ENCODE assay signal across 21 cellular contexts in the genomic region with DNA sequence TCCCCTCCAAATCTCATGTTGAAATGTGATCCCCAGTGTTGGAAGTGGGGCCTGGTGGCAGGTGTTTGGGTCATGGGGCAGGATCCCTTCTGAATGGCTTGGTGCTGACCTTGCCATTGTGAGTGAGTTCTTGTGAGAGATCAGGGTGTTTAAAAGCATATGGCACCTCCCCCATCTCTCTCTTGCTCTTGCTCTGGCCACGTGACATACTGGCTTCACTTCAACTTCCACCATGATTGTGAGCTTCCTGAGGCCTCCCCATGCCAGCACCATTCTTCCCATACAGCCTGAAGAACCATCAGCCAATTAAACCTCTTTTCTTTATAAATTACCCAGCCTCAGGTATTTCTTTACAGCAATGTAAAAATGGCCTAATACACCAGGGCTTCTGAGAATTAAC.
DNase-seq lines count a peak whose midpoint lies in the region; ATAC-seq and TF ChIP-seq lines count a peak whose summit lies in the region.
"Had no signal": no experiment of that assay in that cellular context is flagged by ENCODE, and none has a peak within 500 bp of the region (broad histone marks: within the 10 kb centered on the region; RNA-seq: fewer than 3 reads in every experiment).

No MANE protein-coding gene starts in this region.

- no peaks in the 10 kb centered on the region for H3K9me3 ChIP-seq in H9 (ENCODE audit: control insufficient read depth, low read depth, low read length)
- H3K9me3 ChIP-seq in endodermal cell (ENCODE audit: control insufficient read depth, low read length): peaks cover 6% of the 10 kb centered on the region
- no peaks in the 10 kb centered on the region for H3K9me3 ChIP-seq in transverse colon
- H3K9me3 ChIP-seq: BE2C, BLaER1 had no signal

- no peak overlapping the region for H3K14ac ChIP-seq in H9 (ENCODE audit: insufficient read depth, low read length)

- H4K91ac ChIP-seq in H9 (ENCODE audit: insufficient read length, low read depth, low read length): no peak overlapping the region

- H2AFZ ChIP-seq in H9 (ENCODE audit: low read length): no peak overlapping the region

- H2AK5ac ChIP-seq in H9 (ENCODE audit: insufficient read length, low read length) (no peak overlapping the region), mesendoderm (ENCODE audit: low read length) (peak overlapping the region; percentile 68)

- no peaks in the 10 kb centered on the region for H4K20me1 ChIP-seq in H9 (ENCODE audit: control insufficient read depth, insufficient read depth, insufficient read length)
- H4K20me1 ChIP-seq: BLaER1 had no signal

- H3K18ac ChIP-seq in H9 (ENCODE audit: insufficient read length, low read depth, low read length) (no peak overlapping the region), mesendoderm (ENCODE audit: low read length) (peak overlapping the region; percentile 12)

- no peak overlapping the region for H3K56ac ChIP-seq in H9 (ENCODE audit: insufficient read length, low read depth, low read length)
- H3K56ac ChIP-seq in mesendoderm (ENCODE audit: low read length): peak overlapping the region; percentile 67

- H2BK5ac ChIP-seq in H9 (ENCODE audit: insufficient read length, low read length) (no peak overlapping the region), mesendoderm (ENCODE audit: low read length) (peak overlapping the region; percentile 54)

- H2BK12ac ChIP-seq in H9 (ENCODE audit: insufficient read length, low read depth, low read length): no peak overlapping the region

- H2BK120ac ChIP-seq in H9 (ENCODE audit: low read depth, low read length, poor library complexity, severe bottlenecking) (no peak overlapping the region), mesendoderm (ENCODE audit: low read depth, low read length) (no peak overlapping the region)

- WGBS in H9 (ENCODE audit: extremely low coverage, insufficient read length, low lambda C conversion rate): no CpG with 5 or more reads among the region's 1 CpG
- 83 to 100% methylated on average over 1 of the region's 1 CpG for WGBS in endodermal cell (ENCODE audit: insufficient coverage in 1 of 2, insufficient read length in 1 of 2), 2 experiments
- WGBS in mesendoderm (ENCODE audit: extremely low coverage, insufficient coverage, low lambda C conversion rate): no CpG with 5 or more reads among the region's 1 CpG
- WGBS in transverse colon (ENCODE audit: low coverage in 1 of 2), 2 donors: 22 to 29% methylated on average over 1 of the region's 1 CpG

- H3K36me3 ChIP-seq in endodermal cell (ENCODE audit: control insufficient read depth, insufficient read depth, low read length) (no peaks in the 10 kb centered on the region), mesendoderm (ENCODE audit: control insufficient read depth, insufficient read depth, low read length) (no peaks in the 10 kb centered on the region), transverse colon (no peaks in the 10 kb centered on the region)
- H3K36me3 ChIP-seq: BE2C, BLaER1 had no signal

- ATAC-seq in WTC11: no peak
- no peak for ATAC-seq in GM21737 (IDR thresholded peaks at IDR 0.05; ENCODE audit: unreplicated experiment)

- H3K4me3 Mint-ChIP-seq in H9 (no peak overlapping the region), WTC11 (no peak overlapping the region), endodermal cell (no peak overlapping the region)
- H3K4me3 Mint-ChIP-seq: CD14-positive monocyte; CD4-positive, alpha-beta memory T cell; CD4-positive, CD25-positive, alpha-beta regulatory T cell; CD8-positive, alpha-beta memory T cell had no signal

- H3K4ac ChIP-seq in H9 (ENCODE audit: low read depth, low read length) (no peak overlapping the region), mesendoderm (ENCODE audit: low read depth, low read length) (peak overlapping the region; percentile 82)

- TF ChIP-seq CTCF in H9 (conservative IDR thresholded peaks at IDR 0.05) (no peak), WTC11 (IDR thresholded peaks at IDR 0.05) (no peak), endodermal cell (conservative IDR thresholded peaks at IDR 0.05) (no peak), transverse colon (IDR thresholded peaks at IDR 0.05) (no peak)

- intact Hi-C loops in transverse colon (cut with DNase I; ENCODE audit: low total_unique reads): no loop called here

- POLR2A ChIA-PET in WTC11 (lab: Charles Lee): interaction anchor here (0.5 kb wide), 1 partner anchor 141 kb away, joined by 4 read pairs; no protein-coding TSS in a partner anchor

- H4K5ac ChIP-seq in H9 (ENCODE audit: insufficient read length, low read depth, low read length) (no peak overlapping the region), mesendoderm (ENCODE audit: low read length) (no peak overlapping the region)

- H3K36me3 Mint-ChIP-seq in H9 (ENCODE audit: insufficient read depth in 1 of 3, low read depth in 3 of 3) (no peaks in the 10 kb centered on the region; a peak in 1 of 7 replicates), WTC11 (peaks cover 18% of the 10 kb centered on the region), endodermal cell (ENCODE audit: low read depth) (peaks cover 24% of the 10 kb centered on the region)
- H3K36me3 Mint-ChIP-seq: CD14-positive monocyte; CD4-positive, alpha-beta memory T cell; CD4-positive, CD25-positive, alpha-beta regulatory T cell; CD8-positive, alpha-beta memory T cell had no signal

- TF ChIP-seq EP300 in transverse colon (IDR thresholded peaks at IDR 0.05; ENCODE audit: low read depth): no peak

- no peak overlapping the region for H3K4me3 ChIP-seq in endodermal cell (ENCODE audit: low read length)
- H3K4me3 ChIP-seq in mesendoderm (ENCODE audit: low read length): no peak overlapping the region
- no peak overlapping the region for H3K4me3 ChIP-seq in transverse colon
- H3K4me3 ChIP-seq: BLaER1 had no signal

- peaks cover 8% of the 10 kb centered on the region; the same call in 1 of the 2 replicates for H3K4me1 ChIP-seq in H9 (ENCODE audit: insufficient read depth, low read length)
- peaks cover 12% of the 10 kb centered on the region for H3K4me1 ChIP-seq in endodermal cell (ENCODE audit: control insufficient read depth, insufficient read depth, low read length)
- peaks cover 17% of the 10 kb centered on the region for H3K4me1 ChIP-seq in mesendoderm (ENCODE audit: control insufficient read depth, low read depth, low read length)
- no peaks in the 10 kb centered on the region for H3K4me1 ChIP-seq in transverse colon
- H3K4me1 ChIP-seq: BE2C had no signal

- H3K79me1 ChIP-seq in H9 (ENCODE audit: insufficient read depth, low read depth, low read length, poor library complexity, severe bottlenecking) (no peaks in the 10 kb centered on the region), mesendoderm (ENCODE audit: low read length) (no peaks in the 10 kb centered on the region)

- DNase-seq in H9 (no peak), WTC11 (ENCODE audit: low spot score) (no peak), endodermal cell (no peak), mesendoderm (no peak), DMS114 treated with DMSO at 0.1 percent for 48 hours (lab: John Stamatoyannopoulos, UW; ENCODE audit: unreplicated experiment) (no peak), cerebellum (ENCODE audit: low spot score) (no peak), transverse colon (no peak)
- DNase-seq: 8988T; ACHN; BE2C; C1 segment of cervical spinal cord; CD4-positive, alpha-beta memory T cell; CD4-positive, CD25-positive, alpha-beta regulatory T cell; CD8-positive, alpha-beta memory T cell; COR-L47; DMS 273 treated with DMSO at 0.1 percent for 48 hours; DMS79 treated with DMSO at 0.1 percent for 48 hours; GF-D8 had no signal

- H3K9ac ChIP-seq in H9 (ENCODE audit: extremely low read depth, insufficient read length, low read length): no peak overlapping the region
- H3K9ac ChIP-seq in endodermal cell (ENCODE audit: extremely low read depth, low read length, poor library complexity, severe bottlenecking): no peak overlapping the region
- no peak overlapping the region for H3K9ac ChIP-seq in mesendoderm (ENCODE audit: low read length)
- H3K9ac ChIP-seq: BLaER1 had no signal

- H3K23me2 ChIP-seq in H9 (ENCODE audit: insufficient read length, low read depth, low read length, poor library complexity, severe bottlenecking): no peaks in the 10 kb centered on the region

- in situ Hi-C loops in transverse colon (cut with MboI; ENCODE audit: low pct_ligation_motif_present in 1 of 4, low pct_unique_long_range_greater_than_20kb in 1 of 4, low sequenced_read_pairs in 3 of 4): no loop called here

- H2BK15ac ChIP-seq in H9 (ENCODE audit: low read depth, low read length) (no peak overlapping the region), mesendoderm (replicated peaks; ENCODE audit: low read depth) (no peak overlapping the region)

- H3K4me1 Mint-ChIP-seq in H9 (peaks cover 48 to 65% of the 10 kb centered on the region in 2 experiments), WTC11 (peaks cover 70% of the 10 kb centered on the region), endodermal cell (peaks cover 66% of the 10 kb centered on the region)
- H3K4me1 Mint-ChIP-seq: CD14-positive monocyte; CD4-positive, alpha-beta memory T cell; CD8-positive, alpha-beta memory T cell had no signal

- no peak overlapping the region for H4K8ac ChIP-seq in H9 (replicated peaks; ENCODE audit: insufficient read length, low read depth, low read length)
- H4K8ac ChIP-seq in mesendoderm (ENCODE audit: low read depth, low read length): no peak overlapping the region

- H3T11ph ChIP-seq in H9 (ENCODE audit: low read length): no peak overlapping the region

- H3K23ac ChIP-seq in H9 (ENCODE audit: insufficient read length, low read depth, low read length) (no peak overlapping the region), mesendoderm (ENCODE audit: low read length) (no peak overlapping the region)

- no peak overlapping the region for H2BK20ac ChIP-seq in H9 (ENCODE audit: low read depth, low read length, poor library complexity, severe bottlenecking)

- no peaks in the 10 kb centered on the region for H3K27me3 ChIP-seq in H9 (ENCODE audit: insufficient read depth, low read length)
- no peaks in the 10 kb centered on the region for H3K27me3 ChIP-seq in endodermal cell (ENCODE audit: control insufficient read depth, insufficient read depth, low read length, poor library complexity, severe bottlenecking)
- H3K27me3 ChIP-seq in mesendoderm (ENCODE audit: insufficient read depth, low read length, poor library complexity): no peaks in the 10 kb centered on the region
- H3K27me3 ChIP-seq in transverse colon: no peaks in the 10 kb centered on the region
- H3K27me3 ChIP-seq: BE2C, BLaER1 had no signal

- H3K27me3 Mint-ChIP-seq in H9 (ENCODE audit: low read depth) (no peaks in the 10 kb centered on the region; the same call in 1 of the 2 replicates), WTC11 (ENCODE audit: low read depth) (peaks cover 3% of the 10 kb centered on the region), endodermal cell (ENCODE audit: insufficient read depth) (no peaks in the 10 kb centered on the region)

- H3K79me2 ChIP-seq in H9 (ENCODE audit: insufficient read depth, low read length): no peaks in the 10 kb centered on the region
- H3K79me2 ChIP-seq in mesendoderm (ENCODE audit: control insufficient read depth, insufficient read depth, low read length): no peaks in the 10 kb centered on the region

- H3K27ac Mint-ChIP-seq in H9 (peak overlapping the region; percentile 2 to 51 (median 9); a peak in 3 of 7 replicates), WTC11 (peak overlapping the region; percentile 42; the same call in 1 of the 2 replicates), endodermal cell (peak overlapping the region; percentile 86)
- H3K27ac Mint-ChIP-seq: CD14-positive monocyte; CD4-positive, alpha-beta memory T cell; CD4-positive, CD25-positive, alpha-beta regulatory T cell; CD8-positive, alpha-beta memory T cell had no signal

- no peak overlapping the region for H3K4me2 ChIP-seq in H9 (ENCODE audit: insufficient read depth, insufficient read length, low read length)
- no peak overlapping the region for H3K4me2 ChIP-seq in mesendoderm (ENCODE audit: low read length)
- H3K4me2 ChIP-seq: BLaER1 had no signal

- TF ChIP-seq POLR2A in transverse colon (IDR thresholded peaks at IDR 0.05): no peak

- CTCF ChIA-PET in WTC11 (lab: Charles Lee): interaction anchor here (1.5 kb wide), 1 partner anchor 33 kb away, joined by 3 read pairs; no protein-coding TSS in a partner anchor

- H3K27ac ChIP-seq in H9 (ENCODE audit: insufficient read length, low read depth, low read length) (no peak overlapping the region), endodermal cell (ENCODE audit: low read depth, low read length) (no peak overlapping the region), mesendoderm (ENCODE audit: low read depth, low read length) (no peak overlapping the region), transverse colon (no peak overlapping the region)
- H3K27ac ChIP-seq: BLaER1 had no signal

- no peaks in the 10 kb centered on the region; a peak in 1 of 5 replicates for H3K9me3 Mint-ChIP-seq in H9
- peaks cover 23% of the 10 kb centered on the region for H3K9me3 Mint-ChIP-seq in WTC11
- peaks cover 4% of the 10 kb centered on the region for H3K9me3 Mint-ChIP-seq in endodermal cell
- H3K9me3 Mint-ChIP-seq: CD4-positive, CD25-positive, alpha-beta regulatory T cell had no signal

Comparison
In these comparisons a context has a peak if more than half of its experiments do, and no peak if none do; other contexts are left out.
1. H3K27ac Mint-ChIP-seq: peak in every context shown above with its lines; median percentile 86 in endodermal cell; 42 in WTC11; 9 in H9.